Comparison of ENCODE assay signal across 5 cellular contexts in genomic region chr1:36489258-36490051, GRCh38. TPM values are rescaled to one million over a fixed set of nuclear protein-coding genes. Genes with fewer than 3 reads are reported as not detected.
"Had no signal": no experiment of that assay in that cellular context is flagged by ENCODE, and none has a peak within 500 bp of the region (broad histone marks: within the 10 kb centered on the region; RNA-seq: fewer than 3 reads in every experiment).

No MANE protein-coding gene starts in this region.

RNA-seq across cellular contexts. Expression of gene CSF3R, which starts 6.7 kb away (rescaled TPM):
- total RNA-seq: activated B cell treated with CpG ODN at 0.5 μM for 24 hours; activated CD4-positive, alpha-beta memory T cell treated with anti-CD3 and anti-CD28 coated beads for 36 hours; activated CD8-positive, alpha-beta memory T cell treated with anti-CD3 and anti-CD28 coated beads for 36 hours; activated CD8-positive, alpha-beta T cell treated with anti-CD3 and anti-CD28 coated beads for 36 hours; activated T-cell treated with anti-CD3 and anti-CD28 coated beads, Interleukin-2, amount 50 U/mL, for 4 hours had no signal
